Comparison of ENCODE assay signal across 24 cellular contexts in genomic region chr6:103215835-103216234, GRCh38.
"Had no signal": no experiment of that assay in that cellular context is flagged by ENCODE, and none has a peak within 500 bp of the region (broad histone marks: within the 10 kb centered on the region; RNA-seq: fewer than 3 reads in every experiment).

No MANE protein-coding gene starts in this region.

- FAIRE-seq: colon, small intestine, urothelium cell line had no signal

- H3K4me1 ChIP-seq: esophagus squamous epithelium, heart right ventricle, prostate gland had no signal

- DNase-seq: activated CD4-positive, alpha-beta T cell treated with anti-CD3 and anti-CD28 coated beads for 36 hours; activated CD4-positive, CD25-positive, alpha-beta regulatory T cell; activated CD8-positive, alpha-beta memory T cell treated with anti-CD3 and anti-CD28 coated beads, Interleukin-2, amount 10 ng/mL, durations not matched to agents 7 days and 5 days; activated CD8-positive, alpha-beta T cell treated with anti-CD3 and anti-CD28 coated beads, Interleukin-2, amount 10 ng/mL, durations not matched to agents 7 days and 5 days; activated naive CD4-positive, alpha-beta T cell; activated T-cell treated with anti-CD3 and anti-CD28 coated beads, Interleukin-2, amount 50 U/mL, for 72 hours; anterior cingulate cortex; dermis blood vessel endothelial cell; effector CD4-positive, alpha-beta T cell; esophagus squamous epithelium; foreskin melanocyte; heart right ventricle; midbrain; naive thymus-derived CD4-positive, alpha-beta T cell; ovary; retina; small intestine; stimulated activated CD4-positive, alpha-beta T cell treated with anti-CD3 and anti-CD28 coated beads, Interleukin-4, amount 100 ng/mL, for 24 hours; trophoblast cell had no signal

- H3K9me3 ChIP-seq: esophagus squamous epithelium, ovary, prostate gland, thoracic aorta had no signal

- H3K27ac ChIP-seq: epithelial cell of prostate, esophagus squamous epithelium, heart right ventricle, ovary, prostate gland, thoracic aorta had no signal

- H3K36me3 ChIP-seq: esophagus squamous epithelium, heart right ventricle, ovary, prostate gland, thoracic aorta had no signal

- H3K4me3 ChIP-seq: esophagus squamous epithelium, heart right ventricle, ovary, prostate gland, thoracic aorta had no signal

- H3K27me3 ChIP-seq: esophagus squamous epithelium, heart right ventricle, ovary had no signal
